Comparison of ENCODE assay signal across 1 cellular context in the genomic region with DNA sequence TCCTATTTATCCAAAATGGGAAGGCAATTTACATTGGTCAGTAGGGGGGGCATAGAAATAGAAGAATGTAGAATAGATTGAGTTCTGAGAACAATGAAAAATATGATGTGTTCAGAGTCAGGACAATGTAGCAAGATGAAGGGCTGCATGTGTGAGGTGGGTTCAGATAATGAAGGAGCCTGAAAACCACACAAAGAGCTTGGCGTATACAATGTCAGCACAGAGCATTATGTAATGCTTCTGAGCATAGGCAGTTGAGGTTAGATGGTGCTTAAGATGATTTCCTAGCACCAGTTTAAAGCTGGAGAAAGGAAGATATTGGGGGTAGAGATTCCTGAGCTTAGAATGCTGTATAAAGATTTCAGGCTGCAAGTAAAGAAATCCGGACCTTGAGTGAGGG.
TF ChIP-seq lines count a peak whose summit lies in the region.

No MANE protein-coding gene starts in this region.

TF ChIP-seq in SK-N-SH, 30 proteins besides CTCF, POLR2A, EP300 and RAD21 (continued from another document):
- TF ChIP-seq, protein P1, sequence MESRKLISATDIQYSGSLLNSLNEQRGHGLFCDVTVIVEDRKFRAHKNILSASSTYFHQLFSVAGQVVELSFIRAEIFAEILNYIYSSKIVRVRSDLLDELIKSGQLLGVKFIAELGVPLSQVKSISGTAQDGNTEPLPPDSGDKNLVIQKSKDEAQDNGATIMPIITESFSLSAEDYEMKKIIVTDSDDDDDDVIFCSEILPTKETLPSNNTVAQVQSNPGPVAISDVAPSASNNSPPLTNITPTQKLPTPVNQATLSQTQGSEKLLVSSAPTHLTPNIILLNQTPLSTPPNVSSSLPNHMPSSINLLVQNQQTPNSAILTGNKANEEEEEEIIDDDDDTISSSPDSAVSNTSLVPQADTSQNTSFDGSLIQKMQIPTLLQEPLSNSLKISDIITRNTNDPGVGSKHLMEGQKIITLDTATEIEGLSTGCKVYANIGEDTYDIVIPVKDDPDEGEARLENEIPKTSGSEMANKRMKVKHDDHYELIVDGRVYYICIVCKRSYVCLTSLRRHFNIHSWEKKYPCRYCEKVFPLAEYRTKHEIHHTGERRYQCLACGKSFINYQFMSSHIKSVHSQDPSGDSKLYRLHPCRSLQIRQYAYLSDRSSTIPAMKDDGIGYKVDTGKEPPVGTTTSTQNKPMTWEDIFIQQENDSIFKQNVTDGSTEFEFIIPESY (IDR thresholded peaks at IDR 0.05; ENCODE audit: borderline replicate concordance, low read depth), result no peak
- TF ChIP-seq SIN3A (IDR thresholded peaks at IDR 0.05; ENCODE audit: borderline replicate concordance, low read depth, low read length), result no peak
- no peak for TF ChIP-seq SMC3 (IDR thresholded peaks at IDR 0.05; ENCODE audit: low read depth, low read length)
- no peak for TF ChIP-seq GABPA (IDR thresholded peaks at IDR 0.05; ENCODE audit: low read depth)
- TF ChIP-seq TAF1 (IDR thresholded peaks at IDR 0.05; ENCODE audit: borderline replicate concordance, low read depth, low read length), result no peak
